In genomic region chr12:14934511-14934910, GRCh38 we compare ENCODE assay signal across 20 cellular contexts. TPM values are rescaled to one million over a fixed set of nuclear protein-coding genes. Genes with fewer than 3 reads are reported as not detected.
DNase-seq lines count a peak whose midpoint lies in the region; ATAC-seq, FAIRE-seq and TF ChIP-seq lines count a peak whose summit lies in the region.
"Had no signal": no experiment of that assay in that cellular context is flagged by ENCODE, and none has a peak within 500 bp of the region (broad histone marks: within the 10 kb centered on the region; RNA-seq: fewer than 3 reads in every experiment).

No MANE protein-coding gene starts in this region.

- peaks cover 39% of the 10 kb centered on the region for H3K36me3 ChIP-seq in CD8-positive, alpha-beta T cell (ENCODE audit: insufficient read depth, low read length)
- H3K36me3 ChIP-seq in PC-9 (ENCODE audit: low read depth) (peaks cover 15% of the 10 kb centered on the region), kidney (ENCODE audit: control insufficient read depth in 1 of 2, insufficient read depth in 2 of 2, low read length in 2 of 2) (no peaks in the 10 kb centered on the region), prostate gland (no peaks in the 10 kb centered on the region), aorta (ENCODE audit: control insufficient read depth in 1 of 2, insufficient read depth in 2 of 2, low read length in 1 of 2) (no peaks in the 10 kb centered on the region)

- H3K4me1 Mint-ChIP-seq in CD8-positive, alpha-beta T cell (ENCODE audit: low read depth): peaks cover 51% of the 10 kb centered on the region
- H3K4me1 Mint-ChIP-seq: H9 had no signal

- H3K27ac Mint-ChIP-seq in CD8-positive, alpha-beta T cell: peak overlapping the region; percentile 18
- H3K27ac Mint-ChIP-seq: H9 had no signal

- no TSS peak for BruUV-seq in PC-9 (replicated peaks; lab: Mats Ljungman, UMichigan)

- CTCF ChIA-PET in CD8-positive, alpha-beta T cell (lab: Charles Lee): interaction anchor here (1.6 kb wide), 1 partner anchor 86 kb away, joined by 5 read pairs; no protein-coding TSS in a partner anchor
- CTCF ChIA-PET in PC-9 (lab: Charles Lee): interaction anchor here (0.6 to 0.7 kb wide), 3 partner anchors 83 to 157 kb away, joined by 4 to 10 read pairs (median 4); no protein-coding TSS in a partner anchor

- no peak for ATAC-seq in CD8-positive, alpha-beta T cell
- no peak for ATAC-seq in aorta (ENCODE audit: low FRiP score)
- ATAC-seq: A549 had no signal

- no peak for TF ChIP-seq CTCF in CD8-positive, alpha-beta T cell (IDR thresholded peaks at IDR 0.05)
- no peak for TF ChIP-seq CTCF in PC-9 (conservative IDR thresholded peaks at IDR 0.05)
- TF ChIP-seq CTCF in kidney (IDR thresholded peaks at IDR 0.05; ENCODE audit: borderline replicate concordance, extremely low read depth, insufficient read depth): no peak
- no peak for TF ChIP-seq CTCF in prostate gland (IDR thresholded peaks at IDR 0.05)

- peak overlapping the region; percentile 63 for H2AFZ ChIP-seq in PC-9

- TF ChIP-seq POLR2A in prostate gland (IDR thresholded peaks at IDR 0.05): no peak

- peak overlapping the region in 1 of 2 donors; percentile 8 for H3K9ac ChIP-seq in kidney (ENCODE audit: low read length in 2 of 2)

- POLR2A ChIA-PET in CD8-positive, alpha-beta T cell (lab: Charles Lee): interaction anchor here (0.7 to 1.0 kb wide), 2 partner anchors 13 to 63 kb away, joined by 3 read pairs; no protein-coding TSS in a partner anchor
- POLR2A ChIA-PET in PC-9 (lab: Charles Lee; ENCODE audit: unreplicated experiment): no interaction called here

- H3K27ac ChIP-seq in CD8-positive, alpha-beta T cell (ENCODE audit: low read depth, low read length): no peak overlapping the region
- H3K27ac ChIP-seq in PC-9: peak overlapping the region; percentile 97
- H3K27ac ChIP-seq in kidney (ENCODE audit: low read depth in 2 of 2, low read length in 2 of 2): peak overlapping the region; percentile 71 to 90
- H3K27ac ChIP-seq in prostate gland: peak overlapping the region; percentile 57
- H3K27ac ChIP-seq in aorta (ENCODE audit: low read depth in 1 of 2, low read length in 2 of 2): no peak overlapping the region
- H3K27ac ChIP-seq: A549 had no signal

- peaks cover 36% of the 10 kb centered on the region for H3K4me1 ChIP-seq in CD8-positive, alpha-beta T cell (ENCODE audit: insufficient read depth, low read length)
- peaks cover 64% of the 10 kb centered on the region for H3K4me1 ChIP-seq in PC-9 (replicated peaks; ENCODE audit: insufficient read depth)
- H3K4me1 ChIP-seq in kidney (ENCODE audit: control insufficient read depth in 1 of 2, insufficient read depth in 1 of 2, low read depth in 1 of 2, low read length in 2 of 2): peaks cover 7 to 18% of the 10 kb centered on the region in 2 donors
- H3K4me1 ChIP-seq in prostate gland (replicated peaks): no peaks in the 10 kb centered on the region
- peaks cover 0 to 2% of the 10 kb centered on the region in 2 donors for H3K4me1 ChIP-seq in aorta (ENCODE audit: control insufficient read depth in 1 of 2, insufficient read depth in 2 of 2, low read length in 2 of 2)
- H3K4me1 ChIP-seq: A549 had no signal

- H3K4me2 ChIP-seq in PC-9: 0 out of 2 replicates have a peak overlapping the region, but pooled peaks have one; percentile 12
- H3K4me2 ChIP-seq: A549 had no signal

- H3K9me2 ChIP-seq in PC-9 (ENCODE audit: insufficient read depth): no peaks in the 10 kb centered on the region

- no peaks in the 10 kb centered on the region for H3K27me3 Mint-ChIP-seq in CD8-positive, alpha-beta T cell (ENCODE audit: low read depth)

- in situ Hi-C loops in ACHN (cut with HindIII; ENCODE audit: low pct_ligation_motif_present, low pct_unique_long_range_greater_than_20kb, low sequenced_read_pairs): no loop called here

- no peak overlapping the region for H3K4me3 Mint-ChIP-seq in CD8-positive, alpha-beta T cell
- H3K4me3 Mint-ChIP-seq: H9 had no signal

- 91% methylated on average over 2 of the region's 2 CpGs for WGBS in prostate gland
- WGBS in aorta, 2 donors: 96 to 98% methylated on average over 2 of the region's 2 CpGs

- DNase-seq in CD8-positive, alpha-beta T cell: no peak
- DNase-seq in PC-9: no peak
- DNase-seq in kidney: no peak
- no peak for DNase-seq in prostate gland (ENCODE audit: low spot score)
- no peak for DNase-seq in aorta
- no peak for DNase-seq in ACHN
- DNase-seq in NCI-H1417 (lab: John Stamatoyannopoulos, UW): no peak
- DNase-seq in NCI-H2029 treated with DMSO at 0.1 percent for 48 hours (lab: John Stamatoyannopoulos, UW): no peak
- DNase-seq: H9, Karpas-422, MM.1S, NCI-H1105, NCI-H1930, NCI-H2171 treated with DMSO at 0.1 percent for 48 hours, NCI-H510A, NCI-H82, SHP77 treated with DMSO at 0.1 percent for 48 hours had no signal

- H4K20me1 ChIP-seq in PC-9 (ENCODE audit: insufficient read depth): no peaks in the 10 kb centered on the region

- intact Hi-C loops in CD8-positive, alpha-beta T cell (cut with DNase I, micrococcal nuclease): no loop called here
- intact Hi-C loops in PC-9 (cut with micrococcal nuclease; ENCODE audit: unreplicated experiment) (no loop called here), kidney (cut with DNase I) (no loop called here), prostate gland (cut with DNase I) (loop anchor here (5.0 kb wide), 1 partner anchor 63 kb away; no protein-coding TSS in a partner anchor), aorta (cut with DNase I) (loop anchor here in 1 of 2 donors (10.0 kb wide), 1 partner anchor 60 kb away; no protein-coding TSS in a partner anchor)

- no peak for FAIRE-seq in kidney (lab: Jason Lieb, UNC)
- FAIRE-seq: A549, D721Med, RCC 7860 had no signal

- H3K79me2 ChIP-seq in PC-9 (ENCODE audit: low read depth): no peaks in the 10 kb centered on the region

- no peak overlapping the region for H3K4me3 ChIP-seq in CD8-positive, alpha-beta T cell (ENCODE audit: low read depth, low read length)
- H3K4me3 ChIP-seq in PC-9: no peak overlapping the region
- H3K4me3 ChIP-seq in kidney (ENCODE audit: low read length in 2 of 2): peak overlapping the region; percentile 31 to 44
- H3K4me3 ChIP-seq in prostate gland: no peak overlapping the region
- H3K4me3 ChIP-seq in aorta (ENCODE audit: low read length in 2 of 2): no peak overlapping the region
- H3K4me3 ChIP-seq: A549 had no signal

- no peaks in the 10 kb centered on the region for H3K27me3 ChIP-seq in CD8-positive, alpha-beta T cell (ENCODE audit: insufficient read depth, low read length)
- no peaks in the 10 kb centered on the region for H3K27me3 ChIP-seq in PC-9 (ENCODE audit: insufficient read depth, low read depth)
- no peaks in the 10 kb centered on the region for H3K27me3 ChIP-seq in prostate gland (replicated peaks; ENCODE audit: insufficient read depth)
- H3K27me3 ChIP-seq in aorta (ENCODE audit: control insufficient read depth in 1 of 2, insufficient read depth in 2 of 2, low read length in 1 of 2): no peaks in the 10 kb centered on the region

- peaks cover 82% of the 10 kb centered on the region for H3K36me3 Mint-ChIP-seq in CD8-positive, alpha-beta T cell

- no peaks in the 10 kb centered on the region for H3K9me3 Mint-ChIP-seq in CD8-positive, alpha-beta T cell
- H3K9me3 Mint-ChIP-seq: H9 had no signal

- no peaks in the 10 kb centered on the region for H3K9me3 ChIP-seq in CD8-positive, alpha-beta T cell (ENCODE audit: low read length)
- H3K9me3 ChIP-seq in PC-9 (ENCODE audit: insufficient read depth, low read depth) (peaks cover 9% of the 10 kb centered on the region), kidney (ENCODE audit: control insufficient read depth in 1 of 2, low read length in 2 of 2) (no peaks in the 10 kb centered on the region), prostate gland (no peaks in the 10 kb centered on the region), aorta (ENCODE audit: control insufficient read depth, low read length) (no peaks in the 10 kb centered on the region)
- H3K9me3 ChIP-seq: A549 had no signal

- H3F3A ChIP-seq in PC-9 (ENCODE audit: insufficient read depth, low read depth): peaks cover 40% of the 10 kb centered on the region

RNA-seq across cellular contexts. Expression of gene ERP27, which starts 3.8 kb away (rescaled TPM):
- 10 to 100 TPM in 1 of 2 experiments, 1 to 10 TPM in 1; 9.5 to 11.1 TPM for total RNA-seq in CD8-positive, alpha-beta T cell
- total RNA-seq in PC-9 (2021) (14.9 and 33.4 TPM in 2 replicates), kidney (11.0 TPM), prostate gland (1 to 10 TPM in 1 of 2 donors, under 1 TPM in 1; 0.57 to 2.3 TPM), aorta (1 to 10 TPM; 1.3 to 3.2 TPM)
- polyA plus RNA-seq in kidney (ENCODE audit: insufficient read depth, low read depth, low replicate concordance) (35.3 TPM), aorta (1 to 10 TPM in 1 of 2 donors, under 1 TPM in 1; 0.20 to 5.3 TPM)
- total RNA-seq: H9 had no signal

RNA-seq across cellular contexts. Expression of gene ARHGDIB, which starts 26.9 kb away (rescaled TPM):
- total RNA-seq in CD8-positive, alpha-beta T cell: 100 to 1,000 TPM; 769 to 790 TPM
- total RNA-seq in PC-9 (2021) (307 and 470 TPM in 2 replicates), kidney (151 TPM), prostate gland (10 to 100 TPM; 40.2 to 65.9 TPM), aorta (100 to 1,000 TPM; 119 to 143 TPM)
- polyA plus RNA-seq in kidney (ENCODE audit: insufficient read depth, low read depth, low replicate concordance) (127 TPM), aorta (100 to 1,000 TPM; 160 to 248 TPM)

RNA-seq across cellular contexts. Expression of gene PDE6H, which starts 38.3 kb away (rescaled TPM):
- total RNA-seq in CD8-positive, alpha-beta T cell: not detected
- total RNA-seq in PC-9 (2021): not detected in 2 replicates
- not detected for total RNA-seq in kidney
- not detected for polyA plus RNA-seq in kidney (ENCODE audit: insufficient read depth, low read depth, low replicate concordance)
- total RNA-seq in prostate gland: not detected
- not detected for total RNA-seq in aorta
- not detected for polyA plus RNA-seq in aorta
- total RNA-seq: H9 had no signal
- polyA plus RNA-seq: A549 had no signal

RNA-seq across cellular contexts. Expression of gene MGP, which starts 48.9 kb away (rescaled TPM):
- total RNA-seq in CD8-positive, alpha-beta T cell: under 1 TPM; 0.38 to 0.42 TPM
- 79.8 and 89.3 TPM in 2 replicates for total RNA-seq in PC-9 (2021)
- 811 TPM for total RNA-seq in kidney
- polyA plus RNA-seq in kidney (ENCODE audit: insufficient read depth, low read depth, low replicate concordance): 745 TPM
- 100 to 1,000 TPM; 233 to 388 TPM for total RNA-seq in prostate gland
- over 10,000 TPM in 1 of 2 donors, 1,000 to 10,000 TPM in 1; 7,115 to 12,824 TPM for total RNA-seq in aorta
- polyA plus RNA-seq in aorta: over 10,000 TPM; 16,275 to 16,848 TPM
- total RNA-seq: H9 had no signal

Comparison
In these comparisons a context has a peak if more than half of its experiments do, and no peak if none do; other contexts are left out.
1. H3K27ac ChIP-seq: peak in PC-9 (single experiment), kidney (2 of 2) and prostate gland (2 of 2); none in CD8-positive, alpha-beta T cell (single experiment) and aorta (0 of 2).
2. H3K4me3 ChIP-seq: peak in kidney (2 of 2); none in CD8-positive, alpha-beta T cell (single experiment), PC-9 (single experiment), prostate gland (0 of 2) and aorta (0 of 2).